Comparison of ENCODE assay signal across 1 cellular context in the genomic region with DNA sequence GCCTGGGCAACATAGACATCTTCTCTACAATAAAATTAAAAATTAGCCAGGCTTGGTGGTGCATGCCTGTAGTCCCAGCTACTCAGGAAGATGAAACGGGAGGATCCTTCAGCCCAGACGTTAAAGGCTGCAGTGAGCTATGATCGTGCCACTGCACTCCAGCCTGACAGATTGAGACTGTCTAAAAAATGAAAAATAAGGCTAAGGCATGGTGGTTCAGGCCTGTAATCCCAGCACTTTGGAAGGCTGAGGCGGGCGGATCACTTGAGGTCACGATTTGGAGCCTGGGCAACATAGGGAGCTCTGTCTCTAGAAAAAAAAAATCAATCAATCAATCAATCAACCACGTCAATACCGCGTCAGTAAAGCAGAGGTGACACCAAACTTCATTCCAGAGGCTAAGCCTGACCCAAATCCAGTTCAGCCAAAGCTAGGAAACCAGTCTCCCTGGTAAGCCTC.
A peak's percentile ranks its signal among the peaks of the same experiment; 100 is the strongest.
TF ChIP-seq lines count a peak whose summit lies in the region.

No MANE protein-coding gene starts in this region.

TF ChIP-seq in HEK293, 187 proteins besides CTCF, POLR2A, EP300 and RAD21 (continued from another document):
- TF ChIP-seq, protein P1, sequence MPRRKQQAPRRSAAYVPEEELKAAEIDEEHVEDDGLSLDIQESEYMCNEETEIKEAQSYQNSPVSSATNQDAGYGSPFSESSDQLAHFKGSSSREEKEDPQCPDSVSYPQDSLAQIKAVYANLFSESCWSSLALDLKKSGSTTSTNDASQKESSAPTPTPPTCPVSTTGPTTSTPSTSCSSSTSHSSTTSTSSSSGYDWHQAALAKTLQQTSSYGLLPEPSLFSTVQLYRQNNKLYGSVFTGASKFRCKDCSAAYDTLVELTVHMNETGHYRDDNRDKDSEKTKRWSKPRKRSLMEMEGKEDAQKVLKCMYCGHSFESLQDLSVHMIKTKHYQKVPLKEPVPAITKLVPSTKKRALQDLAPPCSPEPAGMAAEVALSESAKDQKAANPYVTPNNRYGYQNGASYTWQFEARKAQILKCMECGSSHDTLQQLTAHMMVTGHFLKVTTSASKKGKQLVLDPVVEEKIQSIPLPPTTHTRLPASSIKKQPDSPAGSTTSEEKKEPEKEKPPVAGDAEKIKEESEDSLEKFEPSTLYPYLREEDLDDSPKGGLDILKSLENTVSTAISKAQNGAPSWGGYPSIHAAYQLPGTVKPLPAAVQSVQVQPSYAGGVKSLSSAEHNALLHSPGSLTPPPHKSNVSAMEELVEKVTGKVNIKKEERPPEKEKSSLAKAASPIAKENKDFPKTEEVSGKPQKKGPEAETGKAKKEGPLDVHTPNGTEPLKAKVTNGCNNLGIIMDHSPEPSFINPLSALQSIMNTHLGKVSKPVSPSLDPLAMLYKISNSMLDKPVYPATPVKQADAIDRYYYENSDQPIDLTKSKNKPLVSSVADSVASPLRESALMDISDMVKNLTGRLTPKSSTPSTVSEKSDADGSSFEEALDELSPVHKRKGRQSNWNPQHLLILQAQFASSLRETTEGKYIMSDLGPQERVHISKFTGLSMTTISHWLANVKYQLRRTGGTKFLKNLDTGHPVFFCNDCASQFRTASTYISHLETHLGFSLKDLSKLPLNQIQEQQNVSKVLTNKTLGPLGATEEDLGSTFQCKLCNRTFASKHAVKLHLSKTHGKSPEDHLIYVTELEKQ (tag by site-specific recombination; IDR thresholded peaks at IDR 0.05; ENCODE audit: borderline replicate concordance): peak; percentile 78; the same call in 1 of the 2 replicates
- TF ChIP-seq ELK4 (IDR thresholded peaks at IDR 0.05; ENCODE audit: borderline replicate concordance, low read depth, low read length): no peak
